In genomic region chr2:70520825-70521224, GRCh38 we compare ENCODE assay signal across 14 cellular contexts.
"Had no signal": no experiment of that assay in that cellular context is flagged by ENCODE, and none has a peak within 500 bp of the region (broad histone marks: within the 10 kb centered on the region; RNA-seq: fewer than 3 reads in every experiment).

No MANE protein-coding gene starts in this region.

- H3K27me3 ChIP-seq: colonic mucosa had no signal

- DNase-seq: activated CD4-positive, alpha-beta T cell treated with anti-CD3 and anti-CD28 coated beads, Interleukin-2, amount 50 U/mL, for 1 hour; activated CD8-positive, alpha-beta memory T cell treated with anti-CD3 and anti-CD28 coated beads for 24 hours; activated gamma-delta T cell treated with Interleukin-2 at 50 U/mL for 16 hours; amniotic stem cell; central memory CD4-positive, alpha-beta T cell; colonic mucosa; foreskin melanocyte; head of caudate nucleus; immature natural killer cell; left cardiac atrium; midbrain had no signal

- FAIRE-seq: urothelium cell line had no signal

- H3K36me3 ChIP-seq: colonic mucosa had no signal

- H3K4me3 ChIP-seq: colonic mucosa, lung had no signal

- ATAC-seq: left cardiac atrium; stimulated activated effector memory CD8-positive, alpha-beta T cell treated with anti-CD3 and anti-CD28 coated beads, Interleukin-12 subunit alpha, Interleukin-12 subunit beta, amount 100 ng/mL, for 72 hours had no signal

- H3K27ac ChIP-seq: colonic mucosa had no signal

- H3K9me3 ChIP-seq: colonic mucosa had no signal
